12 cellular contexts compared by ENCODE assay signal in the genomic region with DNA sequence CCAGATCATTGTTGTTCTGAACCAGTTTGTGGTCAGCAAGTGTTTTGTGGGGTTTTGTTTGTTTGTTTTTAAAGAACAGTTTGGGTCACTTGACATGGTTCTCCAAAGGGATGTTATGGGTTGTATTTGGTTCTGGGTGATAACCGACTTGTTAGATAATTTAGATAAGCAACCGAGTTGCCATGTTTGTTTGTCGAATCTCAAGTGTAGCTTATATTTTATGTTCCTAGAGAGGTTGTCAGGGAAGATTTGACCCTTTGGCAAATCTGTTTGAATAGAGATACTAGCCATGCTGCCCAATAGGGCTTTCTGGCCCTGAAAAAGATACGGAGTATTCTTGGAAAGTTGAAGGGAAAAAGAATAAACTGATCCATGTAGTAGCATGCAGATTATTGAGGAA. TPM values are rescaled to one million over a fixed set of nuclear protein-coding genes. Genes with fewer than 3 reads are reported as not detected.
"Had no signal": no experiment of that assay in that cellular context is flagged by ENCODE, and none has a peak within 500 bp of the region (broad histone marks: within the 10 kb centered on the region; RNA-seq: fewer than 3 reads in every experiment).

No MANE protein-coding gene starts in this region.

- H3K27me3 ChIP-seq: heart right ventricle, pancreas, stomach had no signal

- H3K4me3 ChIP-seq: heart right ventricle, pancreas, stomach had no signal

- ATAC-seq: activated naive CD4-positive, alpha-beta T cell treated with anti-CD3 and anti-CD28 coated beads, Interleukin-2, amount 50 U/mL, for 72 hours; heart right ventricle; pancreas had no signal

- DNase-seq: activated CD4-positive, alpha-beta T cell treated with anti-CD3 and anti-CD28 coated beads, Interleukin-2, amount 50 U/mL, for 4 hours; activated CD4-positive, CD25-positive, alpha-beta regulatory T cell treated with anti-CD3 and anti-CD28 coated beads, Interleukin-2, amount 50 U/mL, for 72 hours; aorta; heart right ventricle; pancreas; stimulated activated CD4-positive, alpha-beta T cell treated with anti-CD3 and anti-CD28 coated beads, Interleukin-15, amount 100 ng/mL, for 24 hours; stimulated activated CD4-positive, alpha-beta T cell treated with anti-CD3 and anti-CD28 coated beads, Interleukin-4, amount 100 ng/mL, for 24 hours; stomach had no signal

- H3K27ac Mint-ChIP-seq: activated T-helper 2 cell treated with anti-CD3 and anti-CD28 coated beads, Interferon-gamma antibody, Interleukin-2, Interleukin-4, amounts not matched to agents 10 μg/mL and 5 μg/mL and 100 μg/mL, durations not matched to agents 14 hours and 24 hours and 36 hours had no signal

- H3K9me3 Mint-ChIP-seq: activated naive CD4-positive, alpha-beta T cell treated with anti-CD3 and anti-CD28 coated beads, Interleukin-2, amount 50 U/mL, for 72 hours; activated T-helper 2 cell treated with anti-CD3 and anti-CD28 coated beads, Interferon-gamma antibody, Interleukin-2, Interleukin-4, amounts not matched to agents 10 μg/mL and 5 μg/mL and 100 μg/mL, durations not matched to agents 14 hours and 24 hours and 36 hours; neural crest cell; T-helper 2 cell treated with Interferon-gamma antibody and Interleukin-4, amounts not matched to agents 5 μg/mL and 100 μg/mL, for 36 hours had no signal

- H3K4me3 Mint-ChIP-seq: neural crest cell had no signal

- H3K27ac ChIP-seq: heart right ventricle, pancreas, stomach had no signal

- H3K9me3 ChIP-seq: heart right ventricle, pancreas, stomach had no signal

- H3K4me1 ChIP-seq: pancreas had no signal

RNA-seq across cellular contexts. Expression of gene FGF18, which starts 12.2 kb away (rescaled TPM):
- total RNA-seq: activated T-helper 2 cell treated with anti-CD3 and anti-CD28 coated beads, Interferon-gamma antibody, Interleukin-2, Interleukin-4, amounts not matched to agents 10 μg/mL and 5 μg/mL and 100 μg/mL, durations not matched to agents 14 hours and 24 hours and 36 hours had no signal
